Comparison of ENCODE assay signal across 8 cellular contexts in the genomic region with DNA sequence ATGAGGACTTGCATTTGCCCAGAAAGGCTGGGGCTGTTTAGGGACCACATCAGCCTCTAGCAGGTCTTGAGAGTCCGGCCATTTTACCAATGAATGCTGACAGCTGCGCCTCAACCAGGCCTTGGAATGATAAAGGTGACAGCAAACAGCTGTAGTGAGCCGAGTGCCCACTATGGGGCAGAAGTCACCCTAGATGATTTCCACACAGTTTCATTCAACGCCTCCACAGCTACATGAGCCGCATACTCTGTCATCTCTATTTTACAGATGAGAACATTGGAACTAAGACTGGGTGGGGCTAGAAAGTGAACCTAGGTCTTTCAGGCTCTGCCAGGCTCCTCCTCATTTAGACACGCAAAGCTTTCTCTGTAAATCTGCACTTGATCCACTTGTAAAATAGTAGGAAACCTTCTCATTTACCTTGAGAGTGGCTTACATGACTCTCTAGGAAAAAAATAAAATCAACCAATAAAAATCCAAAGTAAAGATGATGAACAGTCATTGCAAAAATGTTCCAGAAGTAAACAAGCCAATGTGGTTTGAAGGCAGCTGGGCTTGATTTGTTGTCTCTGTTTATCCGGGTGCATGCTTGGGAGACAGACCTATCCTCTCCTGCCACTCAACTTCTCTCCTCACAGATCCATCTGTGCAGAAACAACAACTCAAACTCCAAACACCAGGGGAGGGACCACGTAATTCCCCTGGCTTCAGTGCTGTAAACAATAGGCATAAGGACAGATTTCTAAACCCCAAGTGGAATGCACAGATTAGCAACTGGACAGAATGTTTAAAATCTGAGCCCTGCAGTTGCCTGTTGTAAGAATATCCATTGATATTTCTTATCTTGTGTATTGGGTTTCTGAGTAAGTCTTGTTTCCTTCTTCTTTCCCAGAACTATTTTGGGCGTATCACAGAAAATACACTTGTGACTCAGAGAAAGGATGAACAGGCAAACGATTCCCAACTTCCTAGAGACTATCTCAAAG. TPM values are rescaled to one million over a fixed set of nuclear protein-coding genes. Genes with fewer than 3 reads are reported as not detected.
DNase-seq lines count a peak whose midpoint lies in the region; ATAC-seq and TF ChIP-seq lines count a peak whose summit lies in the region.

No MANE protein-coding gene starts in this region.

- H3K27ac ChIP-seq in muscle layer of duodenum (ENCODE audit: low read length) = peak overlapping the region; percentile 10
- H3K27ac ChIP-seq in suprapubic skin = peak overlapping the region; percentile 73

- ATAC-seq in GM21723 (IDR thresholded peaks at IDR 0.05; ENCODE audit: unreplicated experiment) (peak; percentile 66), HG03469 (IDR thresholded peaks at IDR 0.05; ENCODE audit: unreplicated experiment) (no peak)

- no peaks in the 10 kb centered on the region for H3K4me1 Mint-ChIP-seq in Caco-2 (ENCODE audit: low read depth, unreplicated experiment)

- no peaks in the 10 kb centered on the region for H3K27me3 Mint-ChIP-seq in Caco-2 (ENCODE audit: insufficient read depth, unreplicated experiment)

- H3K9me3 Mint-ChIP-seq in Caco-2 (ENCODE audit: unreplicated experiment) = no peaks in the 10 kb centered on the region

- peak overlapping the region; percentile 59 for H3K27ac Mint-ChIP-seq in Caco-2 (ENCODE audit: unreplicated experiment)

- POLR2A ChIA-PET in Caco-2 (lab: Charles Lee) = no interaction called here

- DNase-seq in Caco-2 = peak; percentile 47 to 61
- DNase-seq in NCI-H2171 treated with DMSO at 0.1 percent for 48 hours (lab: John Stamatoyannopoulos, UW) = peak; percentile 87
- peak; percentile 51 to 64 for DNase-seq in activated CD4-positive, alpha-beta T cell treated with anti-CD3 and anti-CD28 coated beads, Interleukin-2, amount 50 U/mL, for 48 hours
- peak; percentile 16 to 31 for DNase-seq in erythroblast (lab: John Stamatoyannopoulos, UW)
- peak in 1 of 2 donors; percentile 78 for DNase-seq in suprapubic skin (ENCODE audit: low spot score in 2 of 2)

- 28% methylated on average over 10 of the region's 10 CpGs for WGBS in suprapubic skin

- TF ChIP-seq EP300 in suprapubic skin (IDR thresholded peaks at IDR 0.05) = no peak

- intact Hi-C loops in Caco-2 (cut with micrococcal nuclease; ENCODE audit: unreplicated experiment) = no loop called here

- peak; percentile 53 to 56 for TF ChIP-seq CTCF in Caco-2 (IDR thresholded peaks at IDR 0.05; ENCODE audit: insufficient read depth in 1 of 2, low read depth in 1 of 2, low read length in 1 of 2, severe bottlenecking in 1 of 2, unreplicated experiment in 1 of 2)
- peak; percentile 43 to 64 for TF ChIP-seq CTCF in suprapubic skin (IDR thresholded peaks at IDR 0.05)

- no TSS peak for BruUV-seq in Caco-2 (replicated peaks; lab: Mats Ljungman, UMichigan)

- H3K27me3 ChIP-seq in Caco-2 (replicated peaks; ENCODE audit: control insufficient read depth, insufficient read depth, low read length) (no peaks in the 10 kb centered on the region), muscle layer of duodenum (ENCODE audit: low read depth, low read length) (no peaks in the 10 kb centered on the region), suprapubic skin (no peaks in the 10 kb centered on the region)

- no peak overlapping the region for H3K4me3 ChIP-seq in Caco-2 (ENCODE audit: low read depth, low read length)
- no peak overlapping the region for H3K4me3 ChIP-seq in muscle layer of duodenum (ENCODE audit: low read depth in 1 of 2, low read length in 2 of 2)
- H3K4me3 ChIP-seq in suprapubic skin = no peak overlapping the region

- no peaks in the 10 kb centered on the region for H3K4me1 ChIP-seq in Caco-2
- H3K4me1 ChIP-seq in muscle layer of duodenum (ENCODE audit: control insufficient read depth in 1 of 2, insufficient read depth in 2 of 2, low read length in 2 of 2) = peaks cover 7 to 9% of the 10 kb centered on the region in 2 donors
- peaks cover 47% of the 10 kb centered on the region for H3K4me1 ChIP-seq in suprapubic skin

- H3K36me3 ChIP-seq in Caco-2 (ENCODE audit: control insufficient read depth, insufficient read depth, low read length) (no peaks in the 10 kb centered on the region; the same call in 1 of the 2 replicates), muscle layer of duodenum (ENCODE audit: control insufficient read depth in 1 of 2, insufficient read depth in 2 of 2, low read length in 2 of 2) (peaks cover 13 to 33% of the 10 kb centered on the region in 2 donors), suprapubic skin (peaks cover 5% of the 10 kb centered on the region)

- no peaks in the 10 kb centered on the region for H3K9me3 ChIP-seq in Caco-2
- no peaks in the 10 kb centered on the region for H3K9me3 ChIP-seq in muscle layer of duodenum (ENCODE audit: control insufficient read depth in 1 of 2, low read length in 2 of 2)
- H3K9me3 ChIP-seq in suprapubic skin = no peaks in the 10 kb centered on the region

- CTCF ChIA-PET in Caco-2 (lab: Charles Lee) = interaction anchor here (0.8 to 1.5 kb wide), 4 partner anchors 15 to 354 kb away, joined by 3 to 5 read pairs (median 4); no protein-coding TSS in a partner anchor

- TF ChIP-seq POLR2A in erythroblast (IDR thresholded peaks at IDR 0.05; ENCODE audit: low read length) (no peak), suprapubic skin (IDR thresholded peaks at IDR 0.05) (no peak)

- peaks cover 46% of the 10 kb centered on the region for H3K36me3 Mint-ChIP-seq in Caco-2 (ENCODE audit: insufficient read depth, unreplicated experiment)

- no peak overlapping the region for H3K4me3 Mint-ChIP-seq in Caco-2 (ENCODE audit: unreplicated experiment)

RNA-seq across cellular contexts. Expression of gene LDHAL6B, which starts 31.5 kb away (rescaled TPM):
- not detected in 2 replicates for total RNA-seq in Caco-2 (2022)
- total RNA-seq in suprapubic skin = not detected
